14 cellular contexts compared by ENCODE assay signal in the genomic region with DNA sequence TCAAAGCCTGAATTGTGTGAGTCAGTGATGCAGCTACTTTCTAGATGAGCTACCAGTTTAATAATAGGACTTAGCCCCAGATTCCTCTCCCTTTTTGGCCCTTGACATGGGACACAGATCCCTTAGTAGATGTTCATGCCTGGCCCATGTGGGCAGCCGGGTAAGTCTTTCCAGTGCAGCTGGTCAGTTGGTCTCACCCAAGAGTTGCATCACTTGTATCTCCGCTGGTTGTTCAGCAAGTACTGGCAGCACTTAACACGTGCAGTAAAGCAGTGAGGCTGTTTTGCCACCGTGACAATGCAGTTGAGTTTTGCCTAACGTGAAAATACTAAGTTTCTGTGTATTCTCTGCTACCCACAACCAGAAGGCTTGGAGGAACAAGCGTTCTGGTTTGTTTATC. TPM values are rescaled to one million over a fixed set of nuclear protein-coding genes. Genes with fewer than 3 reads are reported as not detected.
DNase-seq lines count a peak whose midpoint lies in the region; ATAC-seq lines count a peak whose summit lies in the region.
"Had no signal": no experiment of that assay in that cellular context is flagged by ENCODE, and none has a peak within 500 bp of the region (broad histone marks: within the 10 kb centered on the region; RNA-seq: fewer than 3 reads in every experiment).

No MANE protein-coding gene starts in this region.

- H3K4me3 ChIP-seq in BLaER1 (no peak overlapping the region), mesendoderm (ENCODE audit: low read length) (no peak overlapping the region)
- H3K4me3 ChIP-seq: right atrium auricular region had no signal

- no peak overlapping the region for H4K5ac ChIP-seq in mesendoderm (ENCODE audit: low read length)

- H2AK5ac ChIP-seq in mesendoderm (ENCODE audit: low read length), result no peak overlapping the region

- H3K9ac ChIP-seq in BLaER1, result no peak overlapping the region
- H3K9ac ChIP-seq in mesendoderm (ENCODE audit: low read length), result no peak overlapping the region

- H3K4me2 ChIP-seq in BLaER1 (peak overlapping the region; percentile 31), mesendoderm (ENCODE audit: low read length) (no peak overlapping the region)

- H2BK5ac ChIP-seq in mesendoderm (ENCODE audit: low read length), result no peak overlapping the region

- no peak overlapping the region for H2BK120ac ChIP-seq in mesendoderm (ENCODE audit: low read depth, low read length)

- H2BK15ac ChIP-seq in mesendoderm (replicated peaks; ENCODE audit: low read depth), result no peak overlapping the region

- H3K27me3 ChIP-seq in BLaER1 (no peaks in the 10 kb centered on the region; the same call in 1 of the 2 replicates), mesendoderm (ENCODE audit: insufficient read depth, low read length, poor library complexity) (no peaks in the 10 kb centered on the region)
- H3K27me3 ChIP-seq: right atrium auricular region had no signal

- no CpG with 5 or more reads among the region's 6 CpGs for WGBS in mesendoderm (ENCODE audit: extremely low coverage, insufficient coverage, low lambda C conversion rate)

- H3K4me1 ChIP-seq in BLaER1, result peaks cover 49% of the 10 kb centered on the region
- no peaks in the 10 kb centered on the region for H3K4me1 ChIP-seq in mesendoderm (ENCODE audit: control insufficient read depth, low read depth, low read length)

- peaks cover 65% of the 10 kb centered on the region for H3K79me2 ChIP-seq in mesendoderm (ENCODE audit: control insufficient read depth, insufficient read depth, low read length)

- no peak overlapping the region for H3K4ac ChIP-seq in mesendoderm (ENCODE audit: low read depth, low read length)

- no peak overlapping the region for H3K56ac ChIP-seq in mesendoderm (ENCODE audit: low read length)

- H3K27ac ChIP-seq in BLaER1 (no peak overlapping the region), mesendoderm (ENCODE audit: low read depth, low read length) (no peak overlapping the region)
- H3K27ac ChIP-seq: right atrium auricular region had no signal

- no peak overlapping the region for H3K23ac ChIP-seq in mesendoderm (ENCODE audit: low read length)

- H3K9me3 ChIP-seq in BLaER1, result peaks cover 34% of the 10 kb centered on the region
- H3K9me3 ChIP-seq: right atrium auricular region had no signal

- H4K8ac ChIP-seq in mesendoderm (ENCODE audit: low read depth, low read length), result no peak overlapping the region

- H3K36me3 ChIP-seq in BLaER1 (peaks cover 98% of the 10 kb centered on the region), mesendoderm (ENCODE audit: control insufficient read depth, insufficient read depth, low read length) (no peaks in the 10 kb centered on the region)

- no peak overlapping the region for H3K18ac ChIP-seq in mesendoderm (ENCODE audit: low read length)

- peaks cover 96% of the 10 kb centered on the region for H4K20me1 ChIP-seq in BLaER1

- peaks cover 50% of the 10 kb centered on the region for H3K79me1 ChIP-seq in mesendoderm (ENCODE audit: low read length)

- DNase-seq in OCI-M2 (lab: John Stamatoyannopoulos, UW; ENCODE audit: unreplicated experiment), result no peak
- no peak for DNase-seq in mesendoderm
- DNase-seq in NCI-H2227 (lab: John Stamatoyannopoulos, UW; ENCODE audit: unreplicated experiment), result no peak
- no peak for DNase-seq in NCI-H1417 (lab: John Stamatoyannopoulos, UW)
- DNase-seq: activated CD8-positive, alpha-beta memory T cell treated with anti-CD3 and anti-CD28 coated beads, Interleukin-2, amount 50 U/mL, for 4 hours; COR-L47; cortex of kidney; NCI-H510A treated with DMSO at 0.1 percent for 48 hours; Right ventricle myocardium superior had no signal

- peak; percentile 23 for ATAC-seq in GM19397 (IDR thresholded peaks at IDR 0.05; ENCODE audit: unreplicated experiment)
- peak; percentile 37 for ATAC-seq in HG02798 (IDR thresholded peaks at IDR 0.05; ENCODE audit: poor library complexity, unreplicated experiment)
- ATAC-seq in HG03571 (IDR thresholded peaks at IDR 0.05; ENCODE audit: unreplicated experiment), result peak; percentile 13

RNA-seq across cellular contexts. Expression of a gene that starts 50.1 kb away (rescaled TPM):
- 26.5 TPM for polyA plus RNA-seq in mesendoderm (2013, experiment 1 of 2)
- polyA plus RNA-seq in mesendoderm (2013, experiment 2 of 2), result 26.5 TPM
